9 cellular contexts compared by ENCODE assay signal in genomic region chr7:16098585-16099179, GRCh38.
DNase-seq lines count a peak whose midpoint lies in the region; ATAC-seq, FAIRE-seq and TF ChIP-seq lines count a peak whose summit lies in the region.
"Had no signal": no experiment of that assay in that cellular context is flagged by ENCODE, and none has a peak within 500 bp of the region (broad histone marks: within the 10 kb centered on the region; RNA-seq: fewer than 3 reads in every experiment).

No MANE protein-coding gene starts in this region.

- intact Hi-C loops in ascending aorta (cut with DNase I), result no loop called here

- no peaks in the 10 kb centered on the region for H3K27me3 ChIP-seq in HL-60 (ENCODE audit: insufficient read depth, poor library complexity, severe bottlenecking)
- no peaks in the 10 kb centered on the region for H3K27me3 ChIP-seq in ascending aorta

- H3K4me1 ChIP-seq in ascending aorta, result peaks cover 0 to 9% of the 10 kb centered on the region in 2 donors

- no peak overlapping the region for H3K4me3 ChIP-seq in HL-60 (replicated peaks; ENCODE audit: insufficient read depth, low read length)
- no peak overlapping the region for H3K4me3 ChIP-seq in ascending aorta

- TF ChIP-seq CTCF in C4-2B (conservative IDR thresholded peaks at IDR 0.05), result peak; percentile 98
- TF ChIP-seq CTCF in HL-60 (IDR thresholded peaks at IDR 0.05; ENCODE audit: insufficient read depth, low read length), result peak; percentile 39
- peak; percentile 21 to 56 (median 49) for TF ChIP-seq CTCF in ascending aorta (IDR thresholded peaks at IDR 0.05)

- no peaks in the 10 kb centered on the region for H3K36me3 ChIP-seq in ascending aorta

- no peak for FAIRE-seq in GM12891 (lab: Jason Lieb, UNC)

- H3K9me3 ChIP-seq in ascending aorta, result no peaks in the 10 kb centered on the region

- no peak for TF ChIP-seq POLR2A in GM12891 (IDR thresholded peaks at IDR 0.05; ENCODE audit: low read depth, low read length)

- peak overlapping the region; percentile 84 for H3K27ac ChIP-seq in C4-2B
- no peak overlapping the region for H3K27ac ChIP-seq in HL-60 (replicated peaks)
- H3K27ac ChIP-seq in ascending aorta, result no peak overlapping the region

- ATAC-seq in left lobe of liver, result peak; percentile 60
- ATAC-seq in HG02798 (IDR thresholded peaks at IDR 0.05; ENCODE audit: poor library complexity, unreplicated experiment), result no peak

- DNase-seq in HL-60 (ENCODE audit: low read depth in 1 of 2, low spot score in 1 of 2) (no peak), ascending aorta (ENCODE audit: low spot score in 2 of 2) (no peak), left lobe of liver (ENCODE audit: low spot score) (no peak), activated T-cell treated with anti-CD3 and anti-CD28 coated beads for 4 hours (no peak), GM12891 (ENCODE audit: insufficient read length, low spot score) (no peak)
- no peak for DNase-seq in activated CD4-positive, alpha-beta T cell treated with anti-CD3 and anti-CD28 coated beads, Interleukin-2, amount 50 U/mL, for 1 hour
- DNase-seq: stimulated activated CD4-positive, alpha-beta T cell treated with anti-CD3 and anti-CD28 coated beads, Interleukin-15, amount 100 ng/mL, for 24 hours had no signal

TF ChIP-seq in GM12891, 5 proteins besides CTCF, POLR2A, EP300 and RAD21:
- TF ChIP-seq SPI1 (IDR thresholded peaks at IDR 0.05; ENCODE audit: low read depth, low read length), result no peak
- no peak for TF ChIP-seq POLR2AphosphoS5 (IDR thresholded peaks at IDR 0.05; ENCODE audit: low read depth, low read length)
- TF ChIP-seq TAF1 (IDR thresholded peaks at IDR 0.05; ENCODE audit: low read depth, low read length), result no peak
- no peak for TF ChIP-seq POU2F2 (IDR thresholded peaks at IDR 0.05; ENCODE audit: low read depth, low read length)
- no peak for TF ChIP-seq PAX5 (IDR thresholded peaks at IDR 0.05; ENCODE audit: insufficient read depth, low read length, severe bottlenecking)

Comparison
In these comparisons a context has a peak if more than half of its experiments do, and no peak if none do; other contexts are left out.
1. CTCF ChIP-seq: peak in every context shown above with its lines; median percentile 98 in C4-2B; 49 in ascending aorta; 39 in HL-60.